In genomic region chr9:83034587-83034986, GRCh38 we compare ENCODE assay signal across 23 cellular contexts. TPM values are rescaled to one million over a fixed set of nuclear protein-coding genes. Genes with fewer than 3 reads are reported as not detected.
A peak's percentile ranks its signal among the peaks of the same experiment; 100 is the strongest.
DNase-seq lines count a peak whose midpoint lies in the region; ATAC-seq and TF ChIP-seq lines count a peak whose summit lies in the region.
"Had no signal": no experiment of that assay in that cellular context is flagged by ENCODE, and none has a peak within 500 bp of the region (broad histone marks: within the 10 kb centered on the region; RNA-seq: fewer than 3 reads in every experiment).

No MANE protein-coding gene starts in this region.

- intact Hi-C loops in mammary epithelial cell (cut with micrococcal nuclease) = no loop called here

- DNase-seq in GM23248 (peak; percentile 23), NCI-H2029 treated with DMSO at 0.1 percent for 48 hours (lab: John Stamatoyannopoulos, UW) (peak; percentile 72), mammary epithelial cell (peak; percentile 74), renal cortical epithelial cell (ENCODE audit: low read depth) (peak; percentile 89), GM19240 (ENCODE audit: insufficient read length, low spot score) (no peak), epidermal melanocyte (ENCODE audit: insufficient read length, low spot score) (no peak)
- DNase-seq: activated CD4-positive, alpha-beta memory T cell treated with anti-CD3 and anti-CD28 coated beads, Interleukin-2, amount 10 ng/mL, durations not matched to agents 7 days and 5 days; activated naive CD8-positive, alpha-beta T cell treated with anti-CD3 and anti-CD28 coated beads for 36 hours; activated T-cell treated with anti-CD3 and anti-CD28 coated beads, Interleukin-2, amount 50 U/mL, for 48 hours; central memory CD4-positive, alpha-beta T cell; DND-41; endodermal cell; MG63; NCI-H187; NCI-H774; posterior cingulate gyrus; RPMI8226; WERI-Rb-1 had no signal

- H2AFZ ChIP-seq in GM23248 (no peak overlapping the region), mammary epithelial cell (ENCODE audit: low read depth, low read length) (no peak overlapping the region)

- no peak for ATAC-seq in GM19452 (IDR thresholded peaks at IDR 0.05; ENCODE audit: unreplicated experiment)
- ATAC-seq: natural killer cell treated with Interleukin-12 subunit alpha and Interleukin-12 subunit beta and Interleukin-15 and Interleukin-18, amount 100 ng/mL, for 72 hours had no signal

- H3K9ac ChIP-seq in GM23248 = no peak overlapping the region
- no peak overlapping the region for H3K9ac ChIP-seq in mammary epithelial cell (ENCODE audit: insufficient read depth, low read length)

- H3K4me1 ChIP-seq in GM23248 (ENCODE audit: insufficient read depth) (peaks cover 9% of the 10 kb centered on the region; the same call in 1 of the 2 replicates), mammary epithelial cell (ENCODE audit: insufficient read depth, low read length) (peaks cover 17% of the 10 kb centered on the region)
- H3K4me1 ChIP-seq: tibial nerve had no signal

- TF ChIP-seq CTCF in mammary epithelial cell (conservative IDR thresholded peaks at IDR 0.05 in 1 of 2, IDR thresholded peaks at IDR 0.05 in 1 of 2; ENCODE audit: extremely low read depth in 1 of 2, insufficient read depth in 1 of 2, low read depth in 1 of 2, low read length in 2 of 2) = no peak

- H3K4me2 ChIP-seq in GM23248 (ENCODE audit: unreplicated experiment) = no peak overlapping the region
- H3K4me2 ChIP-seq in mammary epithelial cell (ENCODE audit: insufficient read depth, low read depth, low read length) = peak overlapping the region; percentile 55

- H3F3A ChIP-seq in GM23248 (ENCODE audit: insufficient read depth) = no peaks in the 10 kb centered on the region

- no peaks in the 10 kb centered on the region for H3K9me2 ChIP-seq in GM23248 (ENCODE audit: insufficient read depth)

- dilution Hi-C loops in mammary epithelial cell (cut with HindIII; ENCODE audit: low sequenced_read_pairs) = no loop called here

- 76 to 94% methylated on average over 1 of the region's 1 CpG for WGBS in GM23248 (ENCODE audit: low coverage in 1 of 2, low lambda C conversion rate in 2 of 2, missing lambda C conversion rate in 2 of 2), 2 experiments
- 43% methylated on average over 1 of the region's 1 CpG for WGBS in mammary epithelial cell (ENCODE audit: low coverage, missing lambda C conversion rate)

- no peaks in the 10 kb centered on the region for H3K79me2 ChIP-seq in GM23248 (ENCODE audit: insufficient read depth)
- no peaks in the 10 kb centered on the region for H3K79me2 ChIP-seq in mammary epithelial cell (ENCODE audit: insufficient read depth, low read length)

- H3K27ac ChIP-seq in GM23248 = no peak overlapping the region
- H3K27ac ChIP-seq in mammary epithelial cell (ENCODE audit: insufficient read depth, low read depth, low read length) = no peak overlapping the region
- H3K27ac ChIP-seq: C4-2B, skin epidermis, tibial nerve, WERI-Rb-1 had no signal

- in situ Hi-C loops in GM23248 (cut with MboI) = no loop called here
- in situ Hi-C loops in mammary epithelial cell (cut with MboI; ENCODE audit: low sequenced_read_pairs in 2 of 2) = no loop called here

- H3K27me3 ChIP-seq in GM23248 (replicated peaks; ENCODE audit: insufficient read depth) (no peaks in the 10 kb centered on the region; the same call in 1 of the 2 replicates), mammary epithelial cell (ENCODE audit: insufficient read depth, low read length) (no peaks in the 10 kb centered on the region)
- H3K27me3 ChIP-seq: MG63, tibial nerve had no signal

- H4K20me1 ChIP-seq in GM23248 (ENCODE audit: insufficient read depth) = no peaks in the 10 kb centered on the region
- no peaks in the 10 kb centered on the region for H4K20me1 ChIP-seq in mammary epithelial cell (ENCODE audit: insufficient read depth, low read length)

- BruUV-seq in mammary epithelial cell (replicated peaks; lab: Mats Ljungman, UMichigan) = no TSS peak

- H3K36me3 ChIP-seq in GM23248 (ENCODE audit: low read depth) = no peaks in the 10 kb centered on the region
- no peaks in the 10 kb centered on the region for H3K36me3 ChIP-seq in mammary epithelial cell (ENCODE audit: insufficient read depth, low read length)
- H3K36me3 ChIP-seq: MG63, tibial nerve, WERI-Rb-1 had no signal

- H3K4me3 ChIP-seq in GM23248 (no peak overlapping the region), mammary epithelial cell (replicated peaks in 1 of 3; ENCODE audit: insufficient read depth in 1 of 3, low read depth in 2 of 3, low read length in 3 of 3) (no peak overlapping the region)
- H3K4me3 ChIP-seq: MG63, skin epidermis, tibial nerve had no signal

- CTCF ChIA-PET in mammary epithelial cell (lab: Charles Lee; ENCODE audit: low non-redundant PET) = interaction anchor here (0.8 kb wide), 1 partner anchor 101 kb away, joined by 5 read pairs; no protein-coding TSS in a partner anchor

- H3K9me3 ChIP-seq in GM23248 (ENCODE audit: low read depth) (no peaks in the 10 kb centered on the region), mammary epithelial cell (replicated peaks; ENCODE audit: insufficient read depth, low read length) (no peaks in the 10 kb centered on the region)
- H3K9me3 ChIP-seq: MG63, tibial nerve had no signal

RNA-seq across cellular contexts. Expression of gene RASEF, which starts 28.4 kb away (rescaled TPM):
- 0.11 TPM in 1 of 2 replicates, not detected in the other for total RNA-seq in GM23248 (2014; rRNA removed; shearing (Covaris generic))
- not detected in 2 replicates for polyA plus RNA-seq in GM23248 (2016; fragmentation: Nextera tagmentation; extraction: Ambion mirVana)
- total RNA-seq in mammary epithelial cell = 1 to 10 TPM; 1.5 to 3.3 TPM
- polyA plus RNA-seq in mammary epithelial cell = 1.1 TPM
- polyA minus RNA-seq in mammary epithelial cell = 0.93 TPM
- total RNA-seq in renal cortical epithelial cell = 18.2 and 24.3 TPM in 2 replicates
- total RNA-seq: activated CD4-positive, alpha-beta memory T cell treated with anti-CD3 and anti-CD28 coated beads, Interleukin-2, amount 10 ng/mL, durations not matched to agents 7 days and 5 days; activated naive CD8-positive, alpha-beta T cell treated with anti-CD3 and anti-CD28 coated beads for 36 hours; natural killer cell treated with Interleukin-12 subunit alpha and Interleukin-12 subunit beta and Interleukin-15 and Interleukin-18, amount 100 ng/mL, for 72 hours had no signal

Comparison
In these comparisons a context has a peak if more than half of its experiments do, and no peak if none do; other contexts are left out.
1. DNase-seq: peak in GM23248 (single experiment), NCI-H2029 treated with DMSO at 0.1 percent for 48 hours (single experiment), mammary epithelial cell (single experiment) and renal cortical epithelial cell (single experiment); none in GM19240 (single experiment) and epidermal melanocyte (single experiment).